Comparison of ENCODE assay signal across 14 cellular contexts in genomic region chr2:207241198-207241597, GRCh38.
A peak's percentile ranks its signal among the peaks of the same experiment; 100 is the strongest.
DNase-seq lines count a peak whose midpoint lies in the region; ATAC-seq and TF ChIP-seq lines count a peak whose summit lies in the region.
"Had no signal": no experiment of that assay in that cellular context is flagged by ENCODE, and none has a peak within 500 bp of the region (broad histone marks: within the 10 kb centered on the region; RNA-seq: fewer than 3 reads in every experiment).

No MANE protein-coding gene starts in this region.

- POLR2A ChIA-PET in AG04450 (lab: Yijun Ruan, JAX) = interaction anchor here (0.8 kb wide), 1 partner anchor 1128 kb away, joined by 3 read pairs; no protein-coding TSS in a partner anchor

- no peak overlapping the region for H3K4me3 ChIP-seq in AG04450 (ENCODE audit: low read depth, low read length)
- H3K4me3 ChIP-seq in GM12865 (ENCODE audit: low read depth, low read length) = no peak overlapping the region
- H3K4me3 ChIP-seq: PC-9, right lobe of liver had no signal

- H3K27ac ChIP-seq in AG04450 (ENCODE audit: low read depth, low read length) = peak overlapping the region; percentile 24
- H3K27ac ChIP-seq: PC-9, right lobe of liver had no signal

- no peaks in the 10 kb centered on the region for H3K27me3 ChIP-seq in AG04450 (ENCODE audit: control insufficient read depth, insufficient read depth, low read length)
- H3K27me3 ChIP-seq: right lobe of liver had no signal

- no peak for ATAC-seq in GM19023 (IDR thresholded peaks at IDR 0.05; ENCODE audit: unreplicated experiment)
- no peak for ATAC-seq in HG03460 (IDR thresholded peaks at IDR 0.05; ENCODE audit: unreplicated experiment)
- ATAC-seq: right lobe of liver had no signal

- CTCF ChIA-PET in AG04450 (lab: Charles Lee) = no interaction called here

- no peaks in the 10 kb centered on the region for H3K9me3 ChIP-seq in AG04450 (ENCODE audit: control insufficient read depth, insufficient read depth, low read length)
- H3K9me3 ChIP-seq: right lobe of liver had no signal

- DNase-seq in AG04450 (ENCODE audit: low read depth, low spot score) (no peak), GM12865 (ENCODE audit: low read depth) (peak; percentile 48), RKO (ENCODE audit: low spot score) (peak; percentile 21), fibroblast of peridontal ligament (ENCODE audit: extremely low read depth) (peak; percentile 31), COLO829 (ENCODE audit: low spot score) (no peak), SKM-1 treated with dmso at 0.1 percent for 144 hours (lab: John Stamatoyannopoulos, UW; ENCODE audit: unreplicated experiment) (no peak)
- DNase-seq: CD4-positive, alpha-beta T cell; central memory CD4-positive, alpha-beta T cell; Karpas-422; PC-9; right lobe of liver; T-helper 9 cell had no signal

- no peak for TF ChIP-seq CTCF in AG04450 (IDR thresholded peaks at IDR 0.05; ENCODE audit: low read depth, low read length)
- no peak for TF ChIP-seq CTCF in GM12865 (IDR thresholded peaks at IDR 0.05; ENCODE audit: insufficient read depth, low read depth, low read length, missing control alignments)

Comparison
In these comparisons a context has a peak if more than half of its experiments do, and no peak if none do; other contexts are left out.
1. DNase-seq: peak in GM12865 (single experiment), RKO (single experiment) and fibroblast of peridontal ligament (single experiment); none in AG04450 (single experiment), COLO829 (single experiment) and SKM-1 treated with dmso at 0.1 percent for 144 hours (single experiment).